ENCODE assay signal across 17 cellular contexts in genomic region chr14:64741961-64742360, GRCh38.
A peak's percentile ranks its signal among the peaks of the same experiment; 100 is the strongest.
DNase-seq lines count a peak whose midpoint lies in the region; FAIRE-seq and TF ChIP-seq lines count a peak whose summit lies in the region.
"Had no signal": no experiment of that assay in that cellular context is flagged by ENCODE, and none has a peak within 500 bp of the region (broad histone marks: within the 10 kb centered on the region; RNA-seq: fewer than 3 reads in every experiment).

No MANE protein-coding gene starts in this region.

- peaks cover 0 to 51% (median 31%) of the 10 kb centered on the region in 4 donors for H3K4me1 ChIP-seq in tibial artery
- H3K4me1 ChIP-seq: HAP-1 had no signal

- CTCF ChIA-PET in RWPE1 (lab: Yijun Ruan, JAX), result interaction anchor here (0.6 to 0.9 kb wide), 2 partner anchors 10 to 105 kb away, joined by 4 read pairs; no protein-coding TSS in a partner anchor

- H3K9me3 ChIP-seq in tibial artery, result no peaks in the 10 kb centered on the region
- H3K9me3 ChIP-seq: HAP-1 had no signal

- intact Hi-C loops in tibial artery (cut with DNase I; ENCODE audit: low total_unique reads), result no loop called here

- peaks cover 78 to 88% (median 82%) of the 10 kb centered on the region in 3 donors for H3K36me3 ChIP-seq in tibial artery

- H3K4me3 ChIP-seq in tibial artery, result no peak overlapping the region
- H3K4me3 ChIP-seq: BLaER1 treated with 17β-estradiol and CSF1 and Interleukin-3, amounts not matched to agents 10 nM and 100 nM; GM12878; GM23248; HAP-1 had no signal

- no peak for TF ChIP-seq CTCF in RWPE1 (conservative IDR thresholded peaks at IDR 0.05; ENCODE audit: low read depth)
- TF ChIP-seq CTCF in tibial artery (IDR thresholded peaks at IDR 0.05), result no peak

- POLR2A ChIA-PET in RWPE1 (lab: Yijun Ruan, JAX; ENCODE audit: low non-redundant PET), result no interaction called here

- H3K27me3 ChIP-seq in layer of hippocampus (ENCODE audit: control insufficient read depth, insufficient read depth, low read length) (no peaks in the 10 kb centered on the region), tibial artery (no peaks in the 10 kb centered on the region)
- H3K27me3 ChIP-seq: BLaER1 treated with 17β-estradiol and CSF1 and Interleukin-3, amounts not matched to agents 10 nM and 100 nM had no signal

- FAIRE-seq in HTR-8/SVneo (lab: Jason Lieb, UNC) (peak; percentile 91), RCC 7860 (lab: Jason Lieb, UNC) (no peak)
- FAIRE-seq: GM12878, GM19239 had no signal

- H3K27ac ChIP-seq in RWPE1 (peak overlapping the region; percentile 67), layer of hippocampus (ENCODE audit: low read depth, low read length) (peak overlapping the region; percentile 10), tibial artery (peak overlapping the region; percentile 71 to 82)
- H3K27ac ChIP-seq: BLaER1 treated with 17β-estradiol and CSF1 and Interleukin-3, amounts not matched to agents 10 nM and 100 nM; GM23248 had no signal

- DNase-seq in HTR-8/SVneo (ENCODE audit: insufficient read length, low spot score) (no peak), RWPE1 (ENCODE audit: low spot score) (no peak), tibial artery (no peak), NAMALWA (ENCODE audit: low spot score) (no peak), RCC 7860 (ENCODE audit: low spot score) (no peak)
- DNase-seq in activated effector memory CD4-positive, alpha-beta T cell treated with anti-CD3 and anti-CD28 coated beads, Interleukin-2, amount 50 U/mL, for 16 hours, result no peak
- DNase-seq: Calu3; CD8-positive, alpha-beta T cell; DMS53; DND-41; EL; GM23248 had no signal

Comparison
In these comparisons a context has a peak if more than half of its experiments do, and no peak if none do; other contexts are left out.
1. H3K27ac ChIP-seq: peak in every context shown above with its lines; median percentile 76 in tibial artery; 67 in RWPE1; 10 in layer of hippocampus.